17 cellular contexts compared by ENCODE assay signal in the genomic region with DNA sequence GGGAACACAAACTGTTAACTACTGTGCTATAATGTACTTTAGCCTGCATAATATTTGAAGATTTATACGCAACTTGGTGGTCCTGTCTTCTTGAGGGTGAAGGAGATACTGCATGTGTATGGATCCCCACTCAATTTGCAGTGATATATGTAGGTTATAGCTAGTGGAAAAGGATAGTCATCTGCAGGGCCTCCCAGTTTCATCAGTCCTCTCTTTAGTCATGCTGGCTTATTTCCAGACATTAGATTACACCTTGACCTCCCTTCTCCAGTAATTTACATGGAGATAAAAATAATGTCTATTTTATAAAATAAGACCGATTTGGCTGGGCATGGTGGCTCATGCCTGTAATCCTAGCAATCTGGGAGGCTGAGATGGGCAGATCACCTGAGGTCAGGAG. TPM values are rescaled to one million over a fixed set of nuclear protein-coding genes. Genes with fewer than 3 reads are reported as not detected.
DNase-seq lines count a peak whose midpoint lies in the region; ATAC-seq and TF ChIP-seq lines count a peak whose summit lies in the region.
"Had no signal": no experiment of that assay in that cellular context is flagged by ENCODE, and none has a peak within 500 bp of the region (broad histone marks: within the 10 kb centered on the region; RNA-seq: fewer than 3 reads in every experiment).

No MANE protein-coding gene starts in this region.

- dilution Hi-C loops in mammary epithelial cell (cut with HindIII; ENCODE audit: low sequenced_read_pairs): no loop called here

- H4K20me1 ChIP-seq in Loucy (ENCODE audit: insufficient read depth, low read length, poor library complexity, severe bottlenecking) (peaks cover 23% of the 10 kb centered on the region), mammary epithelial cell (ENCODE audit: insufficient read depth, low read length) (no peaks in the 10 kb centered on the region)

- H3K4me2 ChIP-seq in Loucy (ENCODE audit: low read depth, low read length, poor library complexity, severe bottlenecking): peak overlapping the region; percentile 0
- H3K4me2 ChIP-seq in mammary epithelial cell (ENCODE audit: insufficient read depth, low read depth, low read length): no peak overlapping the region

- no peaks in the 10 kb centered on the region for H3K36me3 ChIP-seq in CD4-positive, CD25-positive, alpha-beta regulatory T cell (ENCODE audit: control insufficient read depth, insufficient read depth, low read length)
- H3K36me3 ChIP-seq in Loucy (ENCODE audit: insufficient read depth, low read length) (no peaks in the 10 kb centered on the region), mammary epithelial cell (ENCODE audit: insufficient read depth, low read length) (no peaks in the 10 kb centered on the region)

- H3F3A ChIP-seq in Loucy (ENCODE audit: low read depth): no peaks in the 10 kb centered on the region

- peaks cover 48% of the 10 kb centered on the region for H3K4me1 ChIP-seq in CD4-positive, CD25-positive, alpha-beta regulatory T cell (ENCODE audit: control insufficient read depth, insufficient read depth, low read length, poor library complexity, severe bottlenecking)
- H3K4me1 ChIP-seq in Loucy (ENCODE audit: insufficient read depth, low read length, poor library complexity, severe bottlenecking): peaks cover 44% of the 10 kb centered on the region
- H3K4me1 ChIP-seq in mammary epithelial cell (ENCODE audit: insufficient read depth, low read length): peaks cover 35% of the 10 kb centered on the region

- H3K9me2 ChIP-seq in Loucy (replicated peaks; ENCODE audit: low read depth, low read length): no peaks in the 10 kb centered on the region

- H3K9me3 Mint-ChIP-seq in CD4-positive, CD25-positive, alpha-beta regulatory T cell: no peaks in the 10 kb centered on the region
- H3K9me3 Mint-ChIP-seq: nephron had no signal

- H2AFZ ChIP-seq in Loucy (ENCODE audit: low read length) (no peak overlapping the region), mammary epithelial cell (ENCODE audit: low read depth, low read length) (no peak overlapping the region)

- H3K27me3 Mint-ChIP-seq in CD4-positive, CD25-positive, alpha-beta regulatory T cell: peaks cover 5% of the 10 kb centered on the region

- H3K27ac ChIP-seq in CD4-positive, CD25-positive, alpha-beta regulatory T cell (ENCODE audit: insufficient read depth, low read length, poor library complexity, severe bottlenecking): peak overlapping the region; percentile 62
- H3K27ac ChIP-seq in mammary epithelial cell (ENCODE audit: insufficient read depth, low read depth, low read length): no peak overlapping the region
- H3K27ac ChIP-seq: epithelial cell of prostate had no signal

- no peak for ATAC-seq in CD4-positive, CD25-positive, alpha-beta regulatory T cell (ENCODE audit: low read depth in 2 of 2)
- ATAC-seq in HG02678 (IDR thresholded peaks at IDR 0.05; ENCODE audit: unreplicated experiment): no peak
- ATAC-seq in GM19324 (IDR thresholded peaks at IDR 0.05; ENCODE audit: low FRiP score, unreplicated experiment): no peak
- ATAC-seq in GM18519 (IDR thresholded peaks at IDR 0.05; ENCODE audit: low FRiP score, unreplicated experiment): no peak
- ATAC-seq: activated CD8-positive, alpha-beta memory T cell treated with anti-CD3 and anti-CD28 coated beads, Interleukin-2, amount 10 ng/mL, durations not matched to agents 7 days and 5 days had no signal

- no peaks in the 10 kb centered on the region for H3K27me3 ChIP-seq in CD4-positive, CD25-positive, alpha-beta regulatory T cell (ENCODE audit: control insufficient read depth, insufficient read depth, low read length)
- no peaks in the 10 kb centered on the region for H3K27me3 ChIP-seq in Loucy (ENCODE audit: insufficient read depth, low read length, poor library complexity, severe bottlenecking)
- no peaks in the 10 kb centered on the region for H3K27me3 ChIP-seq in mammary epithelial cell (ENCODE audit: insufficient read depth, low read length)

- peaks cover 15% of the 10 kb centered on the region for H3K36me3 Mint-ChIP-seq in CD4-positive, CD25-positive, alpha-beta regulatory T cell

- H3K9me3 ChIP-seq in CD4-positive, CD25-positive, alpha-beta regulatory T cell (ENCODE audit: control insufficient read depth in 2 of 2, low read length in 2 of 2): no peaks in the 10 kb centered on the region
- H3K9me3 ChIP-seq in Loucy (ENCODE audit: insufficient read depth, low read depth, low read length) (no peaks in the 10 kb centered on the region), mammary epithelial cell (replicated peaks; ENCODE audit: insufficient read depth, low read length) (no peaks in the 10 kb centered on the region)

- CTCF ChIA-PET in mammary epithelial cell (lab: Charles Lee; ENCODE audit: low non-redundant PET): no interaction called here

- 50% methylated on average over 2 of the region's 2 CpGs for WGBS in mammary epithelial cell (ENCODE audit: low coverage, missing lambda C conversion rate)

- H3K4me3 Mint-ChIP-seq in CD4-positive, CD25-positive, alpha-beta regulatory T cell: peak overlapping the region in 2 of 4 donors; percentile 35 to 69
- H3K4me3 Mint-ChIP-seq: activated CD8-positive, alpha-beta memory T cell treated with anti-CD3 and anti-CD28 coated beads, Interleukin-2, amount 10 ng/mL, durations not matched to agents 7 days and 5 days had no signal

- no TSS peak for BruUV-seq in mammary epithelial cell (replicated peaks; lab: Mats Ljungman, UMichigan)

- H3K4me3 ChIP-seq in CD4-positive, CD25-positive, alpha-beta regulatory T cell (ENCODE audit: low read depth, low read length): no peak overlapping the region
- H3K4me3 ChIP-seq in Loucy (ENCODE audit: low read length, poor library complexity, severe bottlenecking) (no peak overlapping the region), mammary epithelial cell (replicated peaks in 1 of 3; ENCODE audit: insufficient read depth in 1 of 3, low read depth in 2 of 3, low read length in 3 of 3) (no peak overlapping the region)

- intact Hi-C loops in mammary epithelial cell (cut with micrococcal nuclease): no loop called here

- H3K4me1 Mint-ChIP-seq in CD4-positive, CD25-positive, alpha-beta regulatory T cell: peaks cover 40 to 79% (median 58%) of the 10 kb centered on the region in 4 donors

- H3K79me2 ChIP-seq in Loucy (ENCODE audit: insufficient read depth, low read length): peaks cover 32% of the 10 kb centered on the region
- H3K79me2 ChIP-seq in mammary epithelial cell (ENCODE audit: insufficient read depth, low read length): peaks cover 55% of the 10 kb centered on the region

- H3K9ac ChIP-seq in Loucy (ENCODE audit: low read depth, low read length, poor library complexity, severe bottlenecking) (no peak overlapping the region), mammary epithelial cell (ENCODE audit: insufficient read depth, low read length) (no peak overlapping the region)

- in situ Hi-C loops in mammary epithelial cell (cut with MboI; ENCODE audit: low sequenced_read_pairs in 2 of 2): no loop called here

- no peak overlapping the region for H3K27ac Mint-ChIP-seq in CD4-positive, CD25-positive, alpha-beta regulatory T cell
- H3K27ac Mint-ChIP-seq: nephron had no signal

- no peak for DNase-seq in CD4-positive, CD25-positive, alpha-beta regulatory T cell
- DNase-seq in mammary epithelial cell (peak; percentile 41), renal cortical epithelial cell (ENCODE audit: low read depth) (peak; percentile 34)
- DNase-seq in effector CD8-positive, alpha-beta T cell (lab: John Stamatoyannopoulos, UW): no peak
- DNase-seq: activated CD4-positive, CD25-positive, alpha-beta regulatory T cell treated with anti-CD3 and anti-CD28 coated beads, Interleukin-2, amount 50 U/mL, for 72 hours; activated CD8-positive, alpha-beta memory T cell treated with anti-CD3 and anti-CD28 coated beads, Interleukin-2, amount 10 ng/mL, durations not matched to agents 7 days and 5 days; activated effector memory CD4-positive, alpha-beta T cell treated with anti-CD3 and anti-CD28 coated beads, Interleukin-2, amount 50 U/mL, for 16 hours; anterior cingulate cortex; NCI-H1694 treated with DMSO at 0.1 percent for 48 hours; SHP77 treated with DMSO at 0.1 percent for 48 hours; stimulated activated naive CD4-positive, alpha-beta T cell treated with Interleukin-2 at 50 U/mL for 16 hours had no signal

- TF ChIP-seq CTCF in Loucy (conservative IDR thresholded peaks at IDR 0.05; ENCODE audit: low read length): no peak
- no peak for TF ChIP-seq CTCF in mammary epithelial cell (conservative IDR thresholded peaks at IDR 0.05 in 1 of 2, IDR thresholded peaks at IDR 0.05 in 1 of 2; ENCODE audit: extremely low read depth in 1 of 2, insufficient read depth in 1 of 2, low read depth in 1 of 2, low read length in 2 of 2)

RNA-seq across cellular contexts. Expression of a gene that starts 3.7 kb away (rescaled TPM):
- total RNA-seq in CD4-positive, CD25-positive, alpha-beta regulatory T cell: 113 TPM
- polyA plus RNA-seq in CD4-positive, CD25-positive, alpha-beta regulatory T cell: 10 to 100 TPM; 35.9 to 47.5 (median 43.9) TPM
- total RNA-seq in mammary epithelial cell: 10 to 100 TPM; 10.5 to 16.8 TPM
- polyA plus RNA-seq in mammary epithelial cell: 6.1 TPM
- 3.4 TPM for polyA minus RNA-seq in mammary epithelial cell
- total RNA-seq in renal cortical epithelial cell: 16.3 and 22.5 TPM in 2 replicates

RNA-seq across cellular contexts. Expression of a gene that starts 31.8 kb away (rescaled TPM):
- total RNA-seq in CD4-positive, CD25-positive, alpha-beta regulatory T cell: 1,532 TPM
- 1,000 to 10,000 TPM; 3,663 to 5,496 (median 4,603) TPM for polyA plus RNA-seq in CD4-positive, CD25-positive, alpha-beta regulatory T cell
- total RNA-seq in mammary epithelial cell (1,000 to 10,000 TPM; 1,624 to 2,052 TPM), renal cortical epithelial cell (1,175 and 2,297 TPM in 2 replicates)
- polyA plus RNA-seq in mammary epithelial cell: 4,169 TPM
- polyA minus RNA-seq in mammary epithelial cell: 867 TPM

RNA-seq across cellular contexts. Expression of a gene that starts 32.0 kb away (rescaled TPM):
- 2.1 TPM for total RNA-seq in CD4-positive, CD25-positive, alpha-beta regulatory T cell
- polyA plus RNA-seq in CD4-positive, CD25-positive, alpha-beta regulatory T cell: 1 to 10 TPM; 3.6 to 5.8 (median 4.1) TPM
- total RNA-seq in mammary epithelial cell (1 to 10 TPM; 7.3 to 8.8 TPM), renal cortical epithelial cell (9.9 and 17.2 TPM in 2 replicates)
- polyA plus RNA-seq in mammary epithelial cell: 5.2 TPM
- 11.9 TPM for polyA minus RNA-seq in mammary epithelial cell

Comparison
In these comparisons a context has a peak if more than half of its experiments do, and no peak if none do; other contexts are left out.
1. DNase-seq: peak in mammary epithelial cell (single experiment) and renal cortical epithelial cell (single experiment); none in CD4-positive, CD25-positive, alpha-beta regulatory T cell (0 of 3) and effector CD8-positive, alpha-beta T cell (single experiment).